1 cellular context compared by ENCODE assay signal in genomic region chr20:32823737-32824588, GRCh38.
TF ChIP-seq lines count a peak whose summit lies in the region.

No MANE protein-coding gene starts in this region.

TF ChIP-seq in HepG2, 621 proteins besides CTCF, POLR2A, EP300 and RAD21 (continues in another document):
- no peak for TF ChIP-seq NR2C2 (CRISPR knock-in tag; IDR thresholded peaks at IDR 0.05; ENCODE audit: borderline replicate concordance)
- no peak for TF ChIP-seq TRIM22 (IDR thresholded peaks at IDR 0.05)
- TF ChIP-seq KAT8 (CRISPR knock-in tag; IDR thresholded peaks at IDR 0.05) = no peak
- TF ChIP-seq THAP9 (CRISPR knock-in tag; IDR thresholded peaks at IDR 0.05; ENCODE audit: borderline replicate concordance) = no peak
- no peak for TF ChIP-seq ASH2L (IDR thresholded peaks at IDR 0.05; ENCODE audit: insufficient read length, low read depth, low read length)
- TF ChIP-seq ZNF10 (CRISPR knock-in tag; IDR thresholded peaks at IDR 0.05; ENCODE audit: borderline replicate concordance, low read depth) = no peak
- TF ChIP-seq NCOA1 (CRISPR knock-in tag; IDR thresholded peaks at IDR 0.05) = no peak
- no peak for TF ChIP-seq E2F1 (CRISPR knock-in tag; IDR thresholded peaks at IDR 0.05)
- TF ChIP-seq ZNF3 (CRISPR knock-in tag; IDR thresholded peaks at IDR 0.05) = no peak
- TF ChIP-seq MBNL3 (CRISPR knock-in tag; conservative IDR thresholded peaks at IDR 0.05) = no peak
- peak; percentile 57; the same call in 1 of the 2 replicates for TF ChIP-seq ZBTB20 (CRISPR knock-in tag; IDR thresholded peaks at IDR 0.05; ENCODE audit: borderline replicate concordance, low read depth)
- TF ChIP-seq NR1H2 (CRISPR knock-in tag; IDR thresholded peaks at IDR 0.05; ENCODE audit: borderline replicate concordance, low read depth) = no peak
- no peak for TF ChIP-seq CERS6 (CRISPR knock-in tag; IDR thresholded peaks at IDR 0.05)
- TF ChIP-seq XBP1 (CRISPR knock-in tag; IDR thresholded peaks at IDR 0.05) = no peak
- TF ChIP-seq PLSCR1 (CRISPR knock-in tag; IDR thresholded peaks at IDR 0.05; ENCODE audit: borderline replicate concordance) = no peak
- TF ChIP-seq ZNF431 (CRISPR knock-in tag; IDR thresholded peaks at IDR 0.05; ENCODE audit: borderline replicate concordance, low read depth) = no peak
- TF ChIP-seq SKI (IDR thresholded peaks at IDR 0.05; ENCODE audit: partially characterized antibody) = no peak
- TF ChIP-seq SYNCRIP (IDR thresholded peaks at IDR 0.05; ENCODE audit: insufficient read depth, low read depth, low read length) = no peak
- no peak for TF ChIP-seq ADNP (CRISPR knock-in tag; IDR thresholded peaks at IDR 0.05)
- no peak for TF ChIP-seq ZNF777 (CRISPR knock-in tag; IDR thresholded peaks at IDR 0.05)
- no peak for TF ChIP-seq ZBTB2 (CRISPR knock-in tag; IDR thresholded peaks at IDR 0.05; ENCODE audit: low read depth)
- TF ChIP-seq ZFY (CRISPR knock-in tag; IDR thresholded peaks at IDR 0.05) = no peak
- TF ChIP-seq ZNF232 (CRISPR knock-in tag; IDR thresholded peaks at IDR 0.05; ENCODE audit: borderline replicate concordance) = no peak
- TF ChIP-seq MAFF (IDR thresholded peaks at IDR 0.05; ENCODE audit: low read depth, low read length) = no peak
- no peak for TF ChIP-seq STAT6 (CRISPR knock-in tag; IDR thresholded peaks at IDR 0.05; ENCODE audit: borderline replicate concordance)
- no peak for TF ChIP-seq ZNF160 (CRISPR knock-in tag; IDR thresholded peaks at IDR 0.05)
- TF ChIP-seq NFATC3 (CRISPR knock-in tag; IDR thresholded peaks at IDR 0.05) = no peak
- TF ChIP-seq SNAI1 (CRISPR knock-in tag; IDR thresholded peaks at IDR 0.05; ENCODE audit: borderline replicate concordance) = no peak
- TF ChIP-seq ONECUT2 (CRISPR knock-in tag; IDR thresholded peaks at IDR 0.05) = no peak
- no peak for TF ChIP-seq KLF13 (CRISPR knock-in tag; IDR thresholded peaks at IDR 0.05)
- no peak for TF ChIP-seq DNMT3B (CRISPR knock-in tag; conservative IDR thresholded peaks at IDR 0.05)
- no peak for TF ChIP-seq KLF16 (CRISPR knock-in tag; IDR thresholded peaks at IDR 0.05)
- no peak for TF ChIP-seq ZBTB14 (CRISPR knock-in tag; IDR thresholded peaks at IDR 0.05)
- TF ChIP-seq ZNF816 (CRISPR knock-in tag; IDR thresholded peaks at IDR 0.05; ENCODE audit: borderline replicate concordance) = no peak
- TF ChIP-seq HOXA5 (CRISPR knock-in tag; IDR thresholded peaks at IDR 0.05) = no peak
- no peak for TF ChIP-seq ARHGAP35 (CRISPR knock-in tag; IDR thresholded peaks at IDR 0.05; ENCODE audit: borderline replicate concordance)
- TF ChIP-seq ZNF556 (CRISPR knock-in tag; IDR thresholded peaks at IDR 0.05; ENCODE audit: borderline replicate concordance) = no peak
- TF ChIP-seq KDM5B (CRISPR knock-in tag; IDR thresholded peaks at IDR 0.05; ENCODE audit: borderline replicate concordance) = no peak
- no peak for TF ChIP-seq ZBTB3 (CRISPR knock-in tag; IDR thresholded peaks at IDR 0.05; ENCODE audit: borderline replicate concordance, low read depth)
- TF ChIP-seq ZNF331 (CRISPR knock-in tag; IDR thresholded peaks at IDR 0.05) = peak; percentile 39; the same call in 1 of the 2 replicates
- no peak for TF ChIP-seq ZNF572 (CRISPR knock-in tag; IDR thresholded peaks at IDR 0.05)
- TF ChIP-seq E2F2 (CRISPR knock-in tag; IDR thresholded peaks at IDR 0.05; ENCODE audit: borderline replicate concordance) = no peak
- TF ChIP-seq ATF6 (CRISPR knock-in tag; conservative IDR thresholded peaks at IDR 0.05) = no peak
- no peak; the same call in 1 of the 2 replicates for TF ChIP-seq SKIL (CRISPR knock-in tag; IDR thresholded peaks at IDR 0.05; ENCODE audit: borderline replicate concordance)
- no peak for TF ChIP-seq GLMP (CRISPR knock-in tag; IDR thresholded peaks at IDR 0.05; ENCODE audit: borderline replicate concordance)
- TF ChIP-seq FOXC1 (CRISPR knock-in tag; IDR thresholded peaks at IDR 0.05; ENCODE audit: borderline replicate concordance) = no peak
